In genomic region chr5:171295801-171296200, GRCh38 we compare ENCODE assay signal across 27 cellular contexts. TPM values are rescaled to one million over a fixed set of nuclear protein-coding genes. Genes with fewer than 3 reads are reported as not detected.
DNase-seq lines count a peak whose midpoint lies in the region; ATAC-seq and TF ChIP-seq lines count a peak whose summit lies in the region.
"Had no signal": no experiment of that assay in that cellular context is flagged by ENCODE, and none has a peak within 500 bp of the region (broad histone marks: within the 10 kb centered on the region; RNA-seq: fewer than 3 reads in every experiment).

No MANE protein-coding gene starts in this region.

- H3K36me3 ChIP-seq in Loucy (ENCODE audit: insufficient read depth, low read length) = no peaks in the 10 kb centered on the region
- H3K36me3 ChIP-seq in smooth muscle cell (ENCODE audit: low read depth) = no peaks in the 10 kb centered on the region
- H3K36me3 ChIP-seq in hepatocyte (replicated peaks; ENCODE audit: insufficient read depth, low read depth) = no peaks in the 10 kb centered on the region
- H3K36me3 ChIP-seq: HAP-1 had no signal

- H3K27ac ChIP-seq in smooth muscle cell (ENCODE audit: low read depth) (peak overlapping the region; percentile 59), hepatocyte (no peak overlapping the region)
- H3K27ac ChIP-seq: HL-60, RWPE1 had no signal

- H4K20me1 ChIP-seq in Loucy (ENCODE audit: insufficient read depth, low read length, poor library complexity, severe bottlenecking) (no peaks in the 10 kb centered on the region), smooth muscle cell (ENCODE audit: low read depth) (no peaks in the 10 kb centered on the region), hepatocyte (ENCODE audit: insufficient read depth, poor library complexity, severe bottlenecking) (no peaks in the 10 kb centered on the region)

- H3K9me3 ChIP-seq in Loucy (ENCODE audit: insufficient read depth, low read depth, low read length) = no peaks in the 10 kb centered on the region
- H3K9me3 ChIP-seq in smooth muscle cell (replicated peaks; ENCODE audit: low read depth) = no peaks in the 10 kb centered on the region
- no peaks in the 10 kb centered on the region for H3K9me3 ChIP-seq in hepatocyte (ENCODE audit: low read depth)
- H3K9me3 ChIP-seq: BE2C, HAP-1 had no signal

- DNase-seq in ELF-1 (ENCODE audit: low read depth, low spot score) (peak; percentile 13), smooth muscle cell (lab: John Stamatoyannopoulos, UW; ENCODE audit: unreplicated experiment) (no peak), hepatocyte (ENCODE audit: low spot score) (no peak), inferior parietal cortex (ENCODE audit: extremely low spot score) (no peak), NCI-H1436 treated with DMSO at 0.1 percent for 48 hours (lab: John Stamatoyannopoulos, UW) (no peak)
- DNase-seq: BE2C, DMS79, MV-4-11, NCI-H1105 treated with DMSO at 0.1 percent for 48 hours, NCI-H1694, NCI-H2081 treated with DMSO at 0.1 percent for 48 hours, NCI-H2171 treated with DMSO at 0.1 percent for 48 hours, NCI-H446, NCI-H526 treated with DMSO at 0.1 percent for 48 hours, SIG-M5 had no signal

- H3K27me3 ChIP-seq in Loucy (ENCODE audit: insufficient read depth, low read length, poor library complexity, severe bottlenecking) = no peaks in the 10 kb centered on the region
- H3K27me3 ChIP-seq in smooth muscle cell (ENCODE audit: low read depth) = no peaks in the 10 kb centered on the region
- no peaks in the 10 kb centered on the region for H3K27me3 ChIP-seq in hepatocyte
- H3K27me3 ChIP-seq: BE2C had no signal

- H3F3A ChIP-seq in Loucy (ENCODE audit: low read depth) = no peaks in the 10 kb centered on the region
- H3F3A ChIP-seq in smooth muscle cell (ENCODE audit: low read depth) = peaks cover 14% of the 10 kb centered on the region

- TF ChIP-seq CTCF in Loucy (conservative IDR thresholded peaks at IDR 0.05; ENCODE audit: low read length) = no peak
- TF ChIP-seq CTCF in smooth muscle cell (IDR thresholded peaks at IDR 0.05; ENCODE audit: borderline replicate concordance, insufficient read depth, poor library complexity, severe bottlenecking) = no peak
- TF ChIP-seq CTCF in hepatocyte (IDR thresholded peaks at IDR 0.05; ENCODE audit: poor library complexity) = no peak

- H2AFZ ChIP-seq in Loucy (ENCODE audit: low read length) = no peak overlapping the region
- H2AFZ ChIP-seq in smooth muscle cell (ENCODE audit: low read depth) = no peak overlapping the region
- no peak overlapping the region for H2AFZ ChIP-seq in hepatocyte
- H2AFZ ChIP-seq: GM23338 had no signal

- no peaks in the 10 kb centered on the region for H3K79me2 ChIP-seq in Loucy (ENCODE audit: insufficient read depth, low read length)
- no peaks in the 10 kb centered on the region for H3K79me2 ChIP-seq in smooth muscle cell (ENCODE audit: low read depth)
- no peaks in the 10 kb centered on the region for H3K79me2 ChIP-seq in hepatocyte

- H3K9me2 ChIP-seq in Loucy (replicated peaks; ENCODE audit: low read depth, low read length) (no peaks in the 10 kb centered on the region), hepatocyte (replicated peaks; ENCODE audit: insufficient read depth) (no peaks in the 10 kb centered on the region)

- 78% methylated on average over 5 of the region's 5 CpGs for WGBS in smooth muscle cell (ENCODE audit: low lambda C conversion rate)
- WGBS in hepatocyte (ENCODE audit: low lambda C conversion rate, missing lambda C conversion rate) = 81% methylated on average over 5 of the region's 5 CpGs

- H3K4me3 ChIP-seq in Loucy (ENCODE audit: low read length, poor library complexity, severe bottlenecking) (peak overlapping the region; percentile 12), smooth muscle cell (no peak overlapping the region), hepatocyte (no peak overlapping the region)
- H3K4me3 ChIP-seq: GM23338, HAP-1 had no signal

- peak overlapping the region; percentile 31 for H3K4me2 ChIP-seq in Loucy (ENCODE audit: low read depth, low read length, poor library complexity, severe bottlenecking)
- peak overlapping the region; percentile 61 for H3K4me2 ChIP-seq in smooth muscle cell
- no peak overlapping the region for H3K4me2 ChIP-seq in hepatocyte
- H3K4me2 ChIP-seq: GM23338, KMS-11 had no signal

- H3K4me1 ChIP-seq in Loucy (ENCODE audit: insufficient read depth, low read length, poor library complexity, severe bottlenecking) = peaks cover 35% of the 10 kb centered on the region
- H3K4me1 ChIP-seq in smooth muscle cell (ENCODE audit: low read depth) = peaks cover 6% of the 10 kb centered on the region
- H3K4me1 ChIP-seq in hepatocyte (ENCODE audit: insufficient read depth) = peaks cover 5% of the 10 kb centered on the region
- H3K4me1 ChIP-seq: HAP-1 had no signal

- H3K9ac ChIP-seq in Loucy (ENCODE audit: low read depth, low read length, poor library complexity, severe bottlenecking) (no peak overlapping the region), smooth muscle cell (ENCODE audit: low read depth) (no peak overlapping the region)
- H3K9ac ChIP-seq: KMS-11 had no signal

- peak; percentile 35 for ATAC-seq in esophagus mucosa
- ATAC-seq: GM23338 had no signal

RNA-seq across cellular contexts. Expression of gene TLX3, which starts 13.2 kb away (rescaled TPM):
- total RNA-seq in esophagus mucosa (not detected), smooth muscle cell (not detected in 2 replicates), hepatocyte (not detected in 2 replicates)
- polyA plus RNA-seq in smooth muscle cell (0.10 TPM in 1 of 2 replicates, not detected in the other), hepatocyte (0.22 TPM in 1 of 2 replicates, not detected in the other)
- total RNA-seq: A673, G401, HT1080, IMR-90, M059J had no signal
- polyA plus RNA-seq: GM23338, IMR-90 had no signal
